In the genomic region with DNA sequence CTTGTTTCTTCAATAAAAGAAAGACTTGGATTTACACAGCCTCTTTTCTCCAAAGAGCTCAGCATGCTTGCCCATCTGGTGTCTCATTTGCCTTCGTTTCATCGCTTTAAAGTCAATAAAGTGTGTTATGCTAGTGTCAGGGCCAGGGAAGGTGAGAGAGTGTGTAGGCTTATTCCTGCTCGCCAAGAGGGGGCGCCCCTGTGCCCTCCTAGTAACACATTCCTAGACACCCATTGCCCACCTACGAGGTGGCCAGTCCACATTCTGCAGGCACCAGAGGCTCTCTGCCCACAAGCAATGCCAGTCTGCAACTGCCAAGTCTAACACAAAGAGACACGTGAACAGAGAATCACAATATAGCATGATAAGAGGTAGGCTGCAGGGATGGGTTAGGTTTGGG, we compare ENCODE assay signal across 10 cellular contexts. TPM values are rescaled to one million over a fixed set of nuclear protein-coding genes. Genes with fewer than 3 reads are reported as not detected.
DNase-seq lines count a peak whose midpoint lies in the region; ATAC-seq, FAIRE-seq and TF ChIP-seq lines count a peak whose summit lies in the region.
"Had no signal": no experiment of that assay in that cellular context is flagged by ENCODE, and none has a peak within 500 bp of the region (broad histone marks: within the 10 kb centered on the region; RNA-seq: fewer than 3 reads in every experiment).

No MANE protein-coding gene starts in this region.

- no peak overlapping the region for H3K56ac ChIP-seq in H1 (replicated peaks; ENCODE audit: insufficient read length, low read depth, low read length)

- H3K27ac ChIP-seq in H1 (ENCODE audit: low read depth, low read length) (no peak overlapping the region), upper lobe of right lung (no peak overlapping the region)

- no peak overlapping the region for H2BK5ac ChIP-seq in H1 (ENCODE audit: low read depth, low read length)

- no peak overlapping the region for H3K14ac ChIP-seq in H1 (ENCODE audit: insufficient read length)

- H2BK20ac ChIP-seq in H1 (ENCODE audit: low read length) = no peak overlapping the region

- H2BK12ac ChIP-seq in H1 (ENCODE audit: low read depth, low read length) = no peak overlapping the region

- no peak overlapping the region for H2BK15ac ChIP-seq in H1 (ENCODE audit: low read length)

- no peak overlapping the region for H3K23ac ChIP-seq in H1 (ENCODE audit: insufficient read length)

- no peaks in the 10 kb centered on the region for H3K27me3 ChIP-seq in H1 (replicated peaks in 1 of 4; ENCODE audit: control insufficient read depth in 3 of 4, extremely low read depth in 1 of 4, insufficient read depth in 3 of 4, low read length in 3 of 4)
- H3K27me3 ChIP-seq in upper lobe of right lung = no peaks in the 10 kb centered on the region

- H3K4me3 Mint-ChIP-seq in stimulated activated naive CD8-positive, alpha-beta T cell treated with anti-CD3 and anti-CD28 coated beads, Interleukin-15, amount 100 ng/mL, for 72 hours = no peak overlapping the region

- H4K20me1 ChIP-seq in H1 (replicated peaks in 1 of 2; ENCODE audit: control insufficient read depth in 1 of 2, insufficient read depth in 2 of 2, low read length in 2 of 2) = no peaks in the 10 kb centered on the region

- H3K27me3 Mint-ChIP-seq in stimulated activated naive CD8-positive, alpha-beta T cell treated with anti-CD3 and anti-CD28 coated beads, Interleukin-15, amount 100 ng/mL, for 72 hours = peaks cover 7% of the 10 kb centered on the region

- H3K79me2 ChIP-seq in H1 (ENCODE audit: control insufficient read depth in 1 of 2, insufficient read depth in 2 of 2, low read length in 2 of 2) = no peaks in the 10 kb centered on the region

- peak; percentile 52 to 66 for TF ChIP-seq RAD21 in H1 (IDR thresholded peaks at IDR 0.05 in 1 of 2, conservative IDR thresholded peaks at IDR 0.05 in 1 of 2; ENCODE audit: low read depth in 2 of 2, low read length in 2 of 2)

- H3K4me3 ChIP-seq in H1 (ENCODE audit: extremely low read depth in 1 of 4, insufficient read depth in 2 of 4, low read depth in 3 of 4, low read length in 4 of 4) = no peak overlapping the region
- H3K4me3 ChIP-seq in upper lobe of right lung = no peak overlapping the region

- intact Hi-C loops in upper lobe of right lung (cut with DNase I) = no loop called here

- no peak overlapping the region for H2BK120ac ChIP-seq in H1 (replicated peaks; ENCODE audit: low read depth, low read length)

- no peaks in the 10 kb centered on the region for H3K9me3 Mint-ChIP-seq in stimulated activated naive CD8-positive, alpha-beta T cell treated with anti-CD3 and anti-CD28 coated beads, Interleukin-15, amount 100 ng/mL, for 72 hours

- no peaks in the 10 kb centered on the region for H3K9me3 ChIP-seq in H1 (ENCODE audit: insufficient read depth in 2 of 2, low read depth in 1 of 2, low read length in 1 of 2)
- no peaks in the 10 kb centered on the region for H3K9me3 ChIP-seq in upper lobe of right lung

- TF ChIP-seq CTCF in H1 (IDR thresholded peaks at IDR 0.05; ENCODE audit: control extremely low read depth in 1 of 3, insufficient read depth in 1 of 3, low read depth in 1 of 3, low read length in 3 of 3) (peak; percentile 72 to 93 (median 89)), upper lobe of right lung (IDR thresholded peaks at IDR 0.05) (peak; percentile 18)

- CTCF ChIA-PET in H1 (lab: Charles Lee; ENCODE audit: partially characterized antibody) = interaction anchor here (0.6 to 28.7 kb wide), 34 partner anchors 8 to 731 kb away, joined by 3 to 416 read pairs (median 8); a partner anchor contains a TSS

- H3K4me1 ChIP-seq in H1 (replicated peaks in 1 of 4; ENCODE audit: control insufficient read depth in 3 of 4, insufficient read depth in 4 of 4, low read length in 3 of 4) (peaks cover 0 to 2% (median 0%) of the 10 kb centered on the region in 4 experiments; a peak in 1 of 7 replicates), upper lobe of right lung (peaks cover 4% of the 10 kb centered on the region)

- H3K27ac Mint-ChIP-seq in stimulated activated naive CD8-positive, alpha-beta T cell treated with anti-CD3 and anti-CD28 coated beads, Interleukin-15, amount 100 ng/mL, for 72 hours = no peak overlapping the region

- H3K4me1 Mint-ChIP-seq in stimulated activated naive CD8-positive, alpha-beta T cell treated with anti-CD3 and anti-CD28 coated beads, Interleukin-15, amount 100 ng/mL, for 72 hours = no peaks in the 10 kb centered on the region

- H2AK5ac ChIP-seq in H1 (ENCODE audit: low read depth, low read length) = no peak overlapping the region

- 52% methylated on average over 6 of the region's 6 CpGs; no CpG with 5 or more reads in 1 of the 2 experiments for WGBS in H1 (ENCODE audit: extremely low coverage in 1 of 2, insufficient coverage in 1 of 2, insufficient read length in 1 of 2, insufficient replicate concordance in 2 of 2, low coverage in 1 of 2, low lambda C conversion rate in 2 of 2, missing lambda C conversion rate in 1 of 2), 2 experiments

- H4K8ac ChIP-seq in H1 (ENCODE audit: extremely low read depth, insufficient read depth, low read length) = no peak overlapping the region

- peak; percentile 19 for FAIRE-seq in H1 (lab: Jason Lieb, UNC)

- no peaks in the 10 kb centered on the region for H3K36me3 ChIP-seq in H1 (ENCODE audit: control insufficient read depth in 2 of 4, insufficient read depth in 4 of 4, low read length in 3 of 4)
- H3K36me3 ChIP-seq in upper lobe of right lung = no peaks in the 10 kb centered on the region

- no peak for TF ChIP-seq EP300 in H1 (IDR thresholded peaks at IDR 0.05; ENCODE audit: borderline replicate concordance in 1 of 2, low read depth in 2 of 2, low read length in 2 of 2)

- no peak overlapping the region for H3K9ac ChIP-seq in H1 (replicated peaks in 1 of 4; ENCODE audit: extremely low read depth in 1 of 4, low read depth in 3 of 4, low read length in 3 of 4)

- no peaks in the 10 kb centered on the region for H3K23me2 ChIP-seq in H1 (ENCODE audit: low read depth, low read length)

- no peak overlapping the region for H3K4me2 ChIP-seq in H1 (ENCODE audit: insufficient read depth in 1 of 2, low read depth in 2 of 2, low read length in 2 of 2)

- no peak overlapping the region for H4K91ac ChIP-seq in H1 (replicated peaks; ENCODE audit: insufficient read length, low read length)

- no peaks in the 10 kb centered on the region for H3K79me1 ChIP-seq in H1 (ENCODE audit: low read depth, low read length)

- H3K18ac ChIP-seq in H1 (ENCODE audit: extremely low read depth, low read length) = no peak overlapping the region

- ATAC-seq in stimulated activated naive CD8-positive, alpha-beta T cell treated with anti-CD3 and anti-CD28 coated beads, Interleukin-15, Interleukin-2, amounts not matched to agents 100 U/mL and 50 U/mL, for 24 hours = no peak
- ATAC-seq in stimulated activated naive CD8-positive, alpha-beta T cell treated with anti-CD3 and anti-CD28 coated beads, Interleukin-15, amount 100 ng/mL, for 72 hours = no peak
- ATAC-seq in upper lobe of right lung (no peak), HG03571 (IDR thresholded peaks at IDR 0.05; ENCODE audit: unreplicated experiment) (no peak), GM21526 (IDR thresholded peaks at IDR 0.05; ENCODE audit: low FRiP score, unreplicated experiment) (no peak)

- peak; percentile 7 for DNase-seq in stimulated activated naive CD8-positive, alpha-beta T cell treated with anti-CD3 and anti-CD28 coated beads, Interleukin-15, Interleukin-2, amounts not matched to agents 100 U/mL and 50 U/mL, for 24 hours
- DNase-seq in stimulated activated naive CD8-positive, alpha-beta T cell treated with anti-CD3 and anti-CD28 coated beads, Interleukin-15, amount 100 ng/mL, for 72 hours = no peak
- DNase-seq in NCI-H1694 (lab: John Stamatoyannopoulos, UW) (peak; percentile 40), H1 (ENCODE audit: low read depth in 1 of 2, low spot score in 2 of 2) (peak; percentile 10 to 86), upper lobe of right lung (no peak), NCI-H524 treated with DMSO at 0.1 percent for 48 hours (lab: John Stamatoyannopoulos, UW) (no peak)
- DNase-seq: NCI-H2029 had no signal

- H2AFZ ChIP-seq in H1 (ENCODE audit: low read length) = no peak overlapping the region

- TF ChIP-seq POLR2A in H1 (IDR thresholded peaks at IDR 0.05; ENCODE audit: control extremely low read depth in 1 of 2, low read depth in 2 of 2, low read length in 2 of 2) = no peak

- H3K4ac ChIP-seq in H1 (replicated peaks; ENCODE audit: insufficient read length, low read depth, low read length) = no peak overlapping the region

- POLR2A ChIA-PET in H1 (lab: Charles Lee; ENCODE audit: partially characterized antibody) = no interaction called here

- no peak overlapping the region for H4K5ac ChIP-seq in H1 (ENCODE audit: insufficient read length, low read depth, low read length)

TF ChIP-seq in H1, 55 proteins besides CTCF, POLR2A, EP300 and RAD21:
- no peak for TF ChIP-seq RBBP5 (IDR thresholded peaks at IDR 0.05; ENCODE audit: borderline replicate concordance, low read depth, low read length)
- TF ChIP-seq CREB1 (IDR thresholded peaks at IDR 0.05) = 0 out of 2 replicates have a peak, but pooled peaks have one; percentile 38
- TF ChIP-seq POLR2AphosphoS5 (IDR thresholded peaks at IDR 0.05; ENCODE audit: low read depth, low read length) = no peak
- peak; percentile 77 for TF ChIP-seq TEAD4 (IDR thresholded peaks at IDR 0.05; ENCODE audit: low read depth, low read length)
TF ChIP-seq in H1: peak in this region for 2.

RNA-seq across cellular contexts. Expression of a gene that starts 39.4 kb away (rescaled TPM):
- not detected in 2 replicates for total RNA-seq in H1 (2021; fragmentation: NEBNext Ultra II Directional; extraction: Animal tissue kit (Norgen Biotek cat#: 25700))
- not detected in 2 replicates for polyA plus RNA-seq in H1 (2011; rRNA removed)
- polyA plus RNA-seq in H1 (2011; cell fraction: cytosol; rRNA removed) = not detected
- polyA plus RNA-seq in H1 (2011; cell fraction: nucleus; rRNA removed) = not detected
- polyA plus RNA-seq in H1 (2012, experiment 1 of 2) = not detected in 4 replicates
- not detected for polyA plus RNA-seq in H1 (2012, experiment 2 of 2)
- not detected for polyA plus RNA-seq in H1 (2013, experiment 1 of 2)
- polyA plus RNA-seq in H1 (2013, experiment 2 of 2) = not detected
- polyA minus RNA-seq in H1 (2011; rRNA and poly(A)+ RNA removed) = not detected in 2 replicates
- polyA minus RNA-seq in H1 (2011; cell fraction: cytosol; rRNA and poly(A)+ RNA removed) = not detected
- not detected for polyA minus RNA-seq in H1 (2011; cell fraction: nucleus; rRNA and poly(A)+ RNA removed)
- not detected for total RNA-seq in upper lobe of right lung
- total RNA-seq: mucosa of gallbladder had no signal

Comparison
In these comparisons a context has a peak if more than half of its experiments do, and no peak if none do; other contexts are left out.
1. DNase-seq: peak in stimulated activated naive CD8-positive, alpha-beta T cell treated with anti-CD3 and anti-CD28 coated beads, Interleukin-15, Interleukin-2, amounts not matched to agents 100 U/mL and 50 U/mL, for 24 hours (single experiment), NCI-H1694 (single experiment) and H1 (2 of 2); none in stimulated activated naive CD8-positive, alpha-beta T cell treated with anti-CD3 and anti-CD28 coated beads, Interleukin-15, amount 100 ng/mL, for 72 hours (0 of 2), upper lobe of right lung (single experiment) and NCI-H524 treated with DMSO at 0.1 percent for 48 hours (single experiment).